ENCODE assay signal across 8 cellular contexts in the genomic region with DNA sequence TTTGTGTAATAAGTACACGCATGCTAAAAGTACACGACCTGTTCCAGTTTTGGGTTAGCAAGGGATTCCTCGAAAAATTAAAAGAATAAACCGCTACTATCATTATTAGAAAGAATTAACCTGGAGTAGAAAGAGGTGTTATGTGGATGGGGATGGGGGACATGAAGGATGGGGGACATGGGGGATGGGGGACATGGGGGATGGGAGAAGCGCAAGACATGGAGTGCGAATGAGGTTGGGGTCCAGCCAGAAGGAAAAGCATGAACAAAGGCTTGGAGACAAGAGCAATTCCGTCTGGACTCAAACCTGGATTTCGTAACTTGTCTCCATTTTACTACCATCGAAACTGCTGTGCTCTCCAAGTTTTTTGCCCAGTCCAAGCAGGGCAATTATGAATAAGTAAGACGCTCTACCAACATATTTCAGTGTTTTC. TPM values are rescaled to one million over a fixed set of nuclear protein-coding genes. Genes with fewer than 3 reads are reported as not detected.
DNase-seq lines count a peak whose midpoint lies in the region; ATAC-seq and TF ChIP-seq lines count a peak whose summit lies in the region.

No MANE protein-coding gene starts in this region.

- CTCF ChIA-PET in Calu3 (lab: Charles Lee): no interaction called here
- CTCF ChIA-PET in mammary epithelial cell (lab: Charles Lee; ENCODE audit: low non-redundant PET): interaction anchor here (0.7 kb wide), 1 partner anchor 192 kb away, joined by 3 read pairs; no protein-coding TSS in a partner anchor

- peak overlapping the region; percentile 91 for H3K27ac ChIP-seq in mammary epithelial cell (ENCODE audit: insufficient read depth, low read depth, low read length)
- peak overlapping the region; percentile 54 to 67 for H3K27ac ChIP-seq in lung (ENCODE audit: low read depth in 1 of 2, low read length in 1 of 2)
- peak overlapping the region; percentile 86 to 95 for H3K27ac ChIP-seq in uterus

- H3K4me1 ChIP-seq in mammary epithelial cell (ENCODE audit: insufficient read depth, low read length) (peaks cover 5% of the 10 kb centered on the region), lung (ENCODE audit: control insufficient read depth in 2 of 2, insufficient read depth in 2 of 2, low read length in 2 of 2) (peaks cover 1 to 2% of the 10 kb centered on the region in 2 donors), uterus (no peaks in the 10 kb centered on the region)

- no peak for TF ChIP-seq CTCF in Calu3 (IDR thresholded peaks at IDR 0.05; ENCODE audit: unreplicated experiment)
- no peak for TF ChIP-seq CTCF in mammary epithelial cell (conservative IDR thresholded peaks at IDR 0.05 in 1 of 2, IDR thresholded peaks at IDR 0.05 in 1 of 2; ENCODE audit: extremely low read depth in 1 of 2, insufficient read depth in 1 of 2, low read depth in 1 of 2, low read length in 2 of 2)
- TF ChIP-seq CTCF in lung (IDR thresholded peaks at IDR 0.05; ENCODE audit: control extremely low read depth, extremely low read depth): no peak
- TF ChIP-seq CTCF in uterus (IDR thresholded peaks at IDR 0.05): no peak

- peak overlapping the region; percentile 93 for H3K4me2 ChIP-seq in mammary epithelial cell (ENCODE audit: insufficient read depth, low read depth, low read length)

- TF ChIP-seq POLR2A in uterus (IDR thresholded peaks at IDR 0.05): no peak

- DNase-seq in Calu3 (no peak), mammary epithelial cell (no peak), lung (ENCODE audit: low spot score) (no peak), uterus (peak; percentile 21 to 24), HT-29 (ENCODE audit: low spot score) (no peak), SIG-M5 treated with dmso at 0.1 percent for 504 hours (lab: John Stamatoyannopoulos, UW; ENCODE audit: unreplicated experiment) (no peak)

- H3K79me2 ChIP-seq in mammary epithelial cell (ENCODE audit: insufficient read depth, low read length): peaks cover 44% of the 10 kb centered on the region

- H3K4me3 ChIP-seq in mammary epithelial cell (replicated peaks in 1 of 3; ENCODE audit: insufficient read depth in 1 of 3, low read depth in 2 of 3, low read length in 3 of 3): peak overlapping the region; percentile 81 to 99 (median 86)
- H3K4me3 ChIP-seq in lung: peak overlapping the region; percentile 24
- peak overlapping the region; percentile 73 to 88 for H3K4me3 ChIP-seq in uterus

- peaks cover 17% of the 10 kb centered on the region for H3K4me1 Mint-ChIP-seq in Calu3 (ENCODE audit: low read depth, unreplicated experiment)
- peaks cover 27 to 33% (median 31%) of the 10 kb centered on the region in 3 donors for H3K4me1 Mint-ChIP-seq in IgD-negative memory B cell

- peak overlapping the region; percentile 97 for H2AFZ ChIP-seq in mammary epithelial cell (ENCODE audit: low read depth, low read length)

- peak overlapping the region; percentile 77 for H3K27ac Mint-ChIP-seq in Calu3 (ENCODE audit: unreplicated experiment)
- peak overlapping the region; percentile 79 to 94 (median 82) for H3K27ac Mint-ChIP-seq in IgD-negative memory B cell

- in situ Hi-C loops in mammary epithelial cell (cut with MboI; ENCODE audit: low sequenced_read_pairs in 2 of 2): no loop called here

- H3K27me3 ChIP-seq in mammary epithelial cell (ENCODE audit: insufficient read depth, low read length) (no peaks in the 10 kb centered on the region), lung (ENCODE audit: control insufficient read depth, insufficient read depth) (no peaks in the 10 kb centered on the region), uterus (no peaks in the 10 kb centered on the region)

- ATAC-seq in lung (ENCODE audit: insufficient read depth, low FRiP score): no peak
- ATAC-seq in HG03432 (IDR thresholded peaks at IDR 0.05; ENCODE audit: unreplicated experiment): no peak

- H4K20me1 ChIP-seq in mammary epithelial cell (ENCODE audit: insufficient read depth, low read length): no peaks in the 10 kb centered on the region

- H3K27me3 Mint-ChIP-seq in Calu3 (ENCODE audit: unreplicated experiment) (no peaks in the 10 kb centered on the region), IgD-negative memory B cell (peaks cover 3% of the 10 kb centered on the region)

- no TSS peak for BruUV-seq in Calu3 (replicated peaks; lab: Mats Ljungman, UMichigan)
- TSS peak; percentile 82 for BruUV-seq in mammary epithelial cell (replicated peaks; lab: Mats Ljungman, UMichigan)

- peak overlapping the region; percentile 80 for H3K9ac ChIP-seq in mammary epithelial cell (ENCODE audit: insufficient read depth, low read length)

- intact Hi-C loops in Calu3 (cut with micrococcal nuclease; ENCODE audit: unreplicated experiment) (no loop called here), mammary epithelial cell (cut with micrococcal nuclease) (loop anchor here (1.0 to 5.0 kb wide), 2 partner anchors 151 to 164 kb away; no protein-coding TSS in a partner anchor), uterus (cut with DNase I; ENCODE audit: low total_unique reads) (no loop called here)

- H3K36me3 Mint-ChIP-seq in Calu3 (ENCODE audit: insufficient read depth, unreplicated experiment): peaks cover 29% of the 10 kb centered on the region
- H3K36me3 Mint-ChIP-seq in IgD-negative memory B cell: peaks cover 5% of the 10 kb centered on the region

- H3K4me3 Mint-ChIP-seq in Calu3 (ENCODE audit: low read depth, unreplicated experiment): peak overlapping the region; percentile 97
- H3K4me3 Mint-ChIP-seq in IgD-negative memory B cell: peak overlapping the region; percentile 96 to 100 (median 99)

- H3K36me3 ChIP-seq in mammary epithelial cell (ENCODE audit: insufficient read depth, low read length) (no peaks in the 10 kb centered on the region), lung (ENCODE audit: control insufficient read depth in 2 of 2, insufficient read depth in 2 of 2, low read length in 2 of 2) (no peaks in the 10 kb centered on the region), uterus (no peaks in the 10 kb centered on the region)

- H3K9me3 Mint-ChIP-seq in Calu3 (ENCODE audit: low read depth, unreplicated experiment) (peaks cover 3% of the 10 kb centered on the region), IgD-negative memory B cell (peaks cover 0 to 8% (median 0%) of the 10 kb centered on the region in 3 donors)

- H3K9me3 ChIP-seq in mammary epithelial cell (replicated peaks; ENCODE audit: insufficient read depth, low read length): no peaks in the 10 kb centered on the region
- no peaks in the 10 kb centered on the region for H3K9me3 ChIP-seq in lung (ENCODE audit: control insufficient read depth in 2 of 2, insufficient read depth in 1 of 2, low read length in 1 of 2)
- H3K9me3 ChIP-seq in uterus: no peaks in the 10 kb centered on the region

- 24% methylated on average over 8 of the region's 10 CpGs for WGBS in mammary epithelial cell (ENCODE audit: low coverage, missing lambda C conversion rate)
- 25 to 39% methylated on average over 10 of the region's 10 CpGs for WGBS in lung, 2 donors

- dilution Hi-C loops in mammary epithelial cell (cut with HindIII; ENCODE audit: low sequenced_read_pairs): no loop called here

RNA-seq across cellular contexts. Expression of a gene that starts 0.6 kb away (rescaled TPM):
- total RNA-seq in Calu3 (2022): 66.4 and 67.8 TPM in 2 replicates
- 43.8 TPM for polyA plus RNA-seq in IgD-negative memory B cell
- 10 to 100 TPM; 65.1 to 65.8 TPM for total RNA-seq in mammary epithelial cell
- polyA plus RNA-seq in mammary epithelial cell: 86.3 TPM
- 116 TPM for polyA minus RNA-seq in mammary epithelial cell
- 10 to 100 TPM; 40.9 to 73.0 TPM for total RNA-seq in lung
- 10 to 100 TPM; 16.4 to 26.6 TPM for polyA plus RNA-seq in lung
- 100 to 1,000 TPM in 1 of 4 donors, 10 to 100 TPM in 3; 31.5 to 137 (median 57.3) TPM for total RNA-seq in uterus
- total RNA-seq in HT-29 (2014; rRNA removed; shearing (Covaris generic)): 113 and 130 TPM in 2 replicates

RNA-seq across cellular contexts. Expression of a gene that starts 3.0 kb away (rescaled TPM):
- total RNA-seq in Calu3 (2022) (not detected in 2 replicates), mammary epithelial cell (not detected), lung (not detected), uterus (1 to 10 TPM in 2 of 4 donors, not detected in 2; 1.1 to 2.0 TPM)
- polyA plus RNA-seq in IgD-negative memory B cell (not detected), mammary epithelial cell (not detected), lung (not detected)
- not detected for polyA minus RNA-seq in mammary epithelial cell
- total RNA-seq in HT-29 (2014; rRNA removed; shearing (Covaris generic)): not detected in 2 replicates

RNA-seq across cellular contexts. Expression of a gene that starts 46.0 kb away (rescaled TPM):
- total RNA-seq in Calu3 (2022) (not detected in 2 replicates), mammary epithelial cell (not detected), lung (not detected), uterus (not detected)
- polyA plus RNA-seq in IgD-negative memory B cell (not detected), mammary epithelial cell (not detected), lung (not detected)
- polyA minus RNA-seq in mammary epithelial cell: not detected
- total RNA-seq in HT-29 (2014; rRNA removed; shearing (Covaris generic)): not detected in 2 replicates

Comparison
In these comparisons a context has a peak if more than half of its experiments do, and no peak if none do; other contexts are left out.
1. DNase-seq: peak in uterus (2 of 2); none in Calu3 (single experiment), mammary epithelial cell (single experiment), lung (single experiment), HT-29 (single experiment) and SIG-M5 treated with dmso at 0.1 percent for 504 hours (single experiment).
2. H3K4me3 ChIP-seq: peak in every context shown above with its lines; median percentile 86 in mammary epithelial cell; 80 in uterus; 24 in lung.
3. Peak in every context shown above with its lines, with median percentiles within 50 percentile points of each other: H3K27ac ChIP-seq.